16 cellular contexts compared by ENCODE assay signal in genomic region chr6:154604120-154604519, GRCh38.
A peak's percentile ranks its signal among the peaks of the same experiment; 100 is the strongest.
DNase-seq lines count a peak whose midpoint lies in the region; ATAC-seq and TF ChIP-seq lines count a peak whose summit lies in the region.
"Had no signal": no experiment of that assay in that cellular context is flagged by ENCODE, and none has a peak within 500 bp of the region (broad histone marks: within the 10 kb centered on the region; RNA-seq: fewer than 3 reads in every experiment).

No MANE protein-coding gene starts in this region.

- TF ChIP-seq CTCF in lung (IDR thresholded peaks at IDR 0.05; ENCODE audit: control extremely low read depth, extremely low read depth): no peak

- H3K4me3 ChIP-seq in lung (no peak overlapping the region), right cardiac atrium (ENCODE audit: low read length) (no peak overlapping the region)
- H3K4me3 ChIP-seq: skin epidermis had no signal

- H3K36me3 ChIP-seq in lung (ENCODE audit: control insufficient read depth in 2 of 2, insufficient read depth in 2 of 2, low read length in 2 of 2): no peaks in the 10 kb centered on the region

- H3K27ac ChIP-seq in lung (ENCODE audit: low read depth in 1 of 2, low read length in 1 of 2): no peak overlapping the region
- no peak overlapping the region for H3K27ac ChIP-seq in right cardiac atrium (ENCODE audit: low read length)
- H3K27ac ChIP-seq: skin epidermis had no signal

- intact Hi-C loops in right cardiac atrium (cut with DNase I): no loop called here

- H3K4me1 ChIP-seq in lung (ENCODE audit: control insufficient read depth in 2 of 2, insufficient read depth in 2 of 2, low read length in 2 of 2): no peaks in the 10 kb centered on the region
- no peaks in the 10 kb centered on the region for H3K4me1 ChIP-seq in right cardiac atrium (ENCODE audit: control insufficient read depth, insufficient read depth, low read length)

- ATAC-seq in GM18498 (IDR thresholded peaks at IDR 0.05; ENCODE audit: unreplicated experiment): peak; percentile 30
- ATAC-seq in GM21381 (IDR thresholded peaks at IDR 0.05; ENCODE audit: unreplicated experiment): peak; percentile 37
- peak; percentile 27 for ATAC-seq in HG03442 (IDR thresholded peaks at IDR 0.05; ENCODE audit: unreplicated experiment)
- ATAC-seq in lung (ENCODE audit: insufficient read depth, low FRiP score): peak; percentile 5
- no peak for ATAC-seq in right cardiac atrium
- no peak for ATAC-seq in GM21717 (IDR thresholded peaks at IDR 0.05; ENCODE audit: unreplicated experiment)

- 83 to 89% methylated on average over 8 of the region's 8 CpGs for WGBS in lung, 2 donors
- WGBS in right cardiac atrium: 83% methylated on average over 8 of the region's 8 CpGs

- H3K9me3 ChIP-seq in lung (ENCODE audit: control insufficient read depth in 2 of 2, insufficient read depth in 1 of 2, low read length in 1 of 2) (peaks cover 0 to 2% of the 10 kb centered on the region in 2 donors), right cardiac atrium (ENCODE audit: control insufficient read depth, low read length) (no peaks in the 10 kb centered on the region)

- H3K27me3 ChIP-seq in lung (ENCODE audit: control insufficient read depth, insufficient read depth) (no peaks in the 10 kb centered on the region), right cardiac atrium (ENCODE audit: control insufficient read depth, insufficient read depth) (no peaks in the 10 kb centered on the region)

- DNase-seq in lung (ENCODE audit: low spot score) (no peak), NCI-H1105 treated with DMSO at 0.1 percent for 48 hours (lab: John Stamatoyannopoulos, UW) (no peak), cerebellar cortex (ENCODE audit: low spot score) (no peak), right cardiac atrium (no peak)
- DNase-seq: activated CD4-positive, alpha-beta T cell treated with anti-CD3 and anti-CD28 coated beads for 4 hours; activated T-cell treated with anti-CD3 and anti-CD28 coated beads, Interleukin-2, amount 50 U/mL, for 24 hours; CD4-positive, CD25-positive, alpha-beta regulatory T cell; mesenchymal stem cell; NCI-H2081 treated with DMSO at 0.1 percent for 48 hours; occipital lobe; T-helper 1 cell had no signal

Comparison
In these comparisons a context has a peak if more than half of its experiments do, and no peak if none do; other contexts are left out.
1. ATAC-seq: peak in GM18498 (single experiment), GM21381 (single experiment), HG03442 (single experiment) and lung (single experiment); none in right cardiac atrium (0 of 2) and GM21717 (single experiment).